25 cellular contexts compared by ENCODE assay signal in genomic region chr9:127492616-127493015, GRCh38. TPM values are rescaled to one million over a fixed set of nuclear protein-coding genes. Genes with fewer than 3 reads are reported as not detected.
DNase-seq lines count a peak whose midpoint lies in the region; ATAC-seq and TF ChIP-seq lines count a peak whose summit lies in the region.
"Had no signal": no experiment of that assay in that cellular context is flagged by ENCODE, and none has a peak within 500 bp of the region (broad histone marks: within the 10 kb centered on the region; RNA-seq: fewer than 3 reads in every experiment).

No MANE protein-coding gene starts in this region.

- H3K27ac ChIP-seq in left ventricle myocardium inferior (replicated peaks) (peak overlapping the region; percentile 94), heart right ventricle (peak overlapping the region in 1 of 10 donors; percentile 86)
- H3K27ac ChIP-seq: GM23248, SK-N-MC had no signal

- ATAC-seq in heart right ventricle, result no peak
- ATAC-seq: K562 had no signal

- 79 to 82% methylated on average over 14 of the region's 14 CpGs for WGBS in heart right ventricle, 2 donors

- no peaks in the 10 kb centered on the region for H3K27me3 Mint-ChIP-seq in nephron progenitor cell (ENCODE audit: low read depth, poor library complexity)
- H3K27me3 Mint-ChIP-seq in Caco-2 (ENCODE audit: insufficient read depth, unreplicated experiment), result no peaks in the 10 kb centered on the region
- H3K27me3 Mint-ChIP-seq: B cell had no signal

- DNase-seq in left ventricle myocardium inferior, result no peak
- no peak for DNase-seq in heart right ventricle
- DNase-seq in cerebellum (ENCODE audit: low spot score), result peak; percentile 49
- no peak for DNase-seq in nephron progenitor cell
- no peak for DNase-seq in medulla oblongata (ENCODE audit: extremely low spot score)
- no peak for DNase-seq in Caco-2
- no peak for DNase-seq in NCI-H1048 (lab: John Stamatoyannopoulos, UW)
- DNase-seq: EL, GM23248, H9, HFFc6, MM.1S, NCI-H1092, NCI-H1436 treated with DMSO at 0.1 percent for 48 hours, NCI-H2029 treated with DMSO at 0.1 percent for 48 hours, NCI-H2171 treated with DMSO at 0.1 percent for 48 hours, NCI-H446 treated with DMSO at 0.1 percent for 48 hours, NCI-H526 treated with DMSO at 0.1 percent for 48 hours, RPMI8226, SHP77 treated with DMSO at 0.1 percent for 48 hours, SW 1271 had no signal

- H3K27me3 ChIP-seq in left ventricle myocardium inferior (ENCODE audit: low read depth) (no peaks in the 10 kb centered on the region), heart right ventricle (no peaks in the 10 kb centered on the region), Caco-2 (replicated peaks; ENCODE audit: control insufficient read depth, insufficient read depth, low read length) (no peaks in the 10 kb centered on the region)

- POLR2A ChIA-PET in Caco-2 (lab: Charles Lee), result no interaction called here

- H3K4me3 ChIP-seq in left ventricle myocardium inferior, result no peak overlapping the region
- no peak overlapping the region for H3K4me3 ChIP-seq in heart right ventricle
- H3K4me3 ChIP-seq in Caco-2 (ENCODE audit: low read depth, low read length), result no peak overlapping the region
- H3K4me3 ChIP-seq: GM23248, K562, SK-N-MC had no signal

- peak overlapping the region; percentile 57 for H3K27ac Mint-ChIP-seq in nephron progenitor cell
- no peak overlapping the region for H3K27ac Mint-ChIP-seq in Caco-2 (ENCODE audit: unreplicated experiment)
- H3K27ac Mint-ChIP-seq: B cell, CD14-positive monocyte, H9 had no signal

- intact Hi-C loops in left ventricle myocardium inferior (cut with micrococcal nuclease) (no loop called here), heart right ventricle (cut with DNase I) (loop anchor here in 2 of 10 donors (2.0 to 10.0 kb wide), 2 partner anchors 28 to 202 kb away; no protein-coding TSS in a partner anchor), Caco-2 (cut with micrococcal nuclease; ENCODE audit: unreplicated experiment) (no loop called here)

- CTCF ChIA-PET in Caco-2 (lab: Charles Lee), result interaction anchor here (1.6 kb wide), 1 partner anchor 11 kb away, joined by 6 read pairs; no protein-coding TSS in a partner anchor

- no peak for TF ChIP-seq CTCF in left ventricle myocardium inferior (IDR thresholded peaks at IDR 0.05; ENCODE audit: borderline replicate concordance)
- TF ChIP-seq CTCF in heart right ventricle (IDR thresholded peaks at IDR 0.05), result no peak
- TF ChIP-seq CTCF in nephron progenitor cell (IDR thresholded peaks at IDR 0.05), result no peak
- TF ChIP-seq CTCF in Caco-2 (IDR thresholded peaks at IDR 0.05; ENCODE audit: insufficient read depth in 1 of 2, low read depth in 1 of 2, low read length in 1 of 2, severe bottlenecking in 1 of 2, unreplicated experiment in 1 of 2), result no peak

- H3K36me3 ChIP-seq in left ventricle myocardium inferior (peaks cover 90% of the 10 kb centered on the region), heart right ventricle (peaks cover 0 to 100% (median 29%) of the 10 kb centered on the region in 9 donors), Caco-2 (ENCODE audit: control insufficient read depth, insufficient read depth, low read length) (no peaks in the 10 kb centered on the region; the same call in none of the 2 replicates)

- H3K36me3 Mint-ChIP-seq in nephron progenitor cell (ENCODE audit: low read depth) (peaks cover 6% of the 10 kb centered on the region), Caco-2 (ENCODE audit: insufficient read depth, unreplicated experiment) (peaks cover 30% of the 10 kb centered on the region)

- H3K9me3 ChIP-seq in left ventricle myocardium inferior (replicated peaks) (no peaks in the 10 kb centered on the region), heart right ventricle (no peaks in the 10 kb centered on the region), Caco-2 (no peaks in the 10 kb centered on the region)

- H3K4me3 Mint-ChIP-seq in nephron progenitor cell (no peak overlapping the region), Caco-2 (ENCODE audit: unreplicated experiment) (no peak overlapping the region)
- H3K4me3 Mint-ChIP-seq: B cell, CD14-positive monocyte, HFFc6 had no signal

- no peaks in the 10 kb centered on the region for H3K9me3 Mint-ChIP-seq in nephron progenitor cell
- H3K9me3 Mint-ChIP-seq in Caco-2 (ENCODE audit: unreplicated experiment), result no peaks in the 10 kb centered on the region
- H3K9me3 Mint-ChIP-seq: CD14-positive monocyte, H9, HFFc6 had no signal

- BruUV-seq in Caco-2 (replicated peaks; lab: Mats Ljungman, UMichigan), result no TSS peak

- H3K4me1 Mint-ChIP-seq in nephron progenitor cell (peaks cover 31% of the 10 kb centered on the region), Caco-2 (ENCODE audit: low read depth, unreplicated experiment) (no peaks in the 10 kb centered on the region)
- H3K4me1 Mint-ChIP-seq: B cell, CD14-positive monocyte had no signal

- H3K4me1 ChIP-seq in left ventricle myocardium inferior (peaks cover 38% of the 10 kb centered on the region), heart right ventricle (peaks cover 0 to 38% (median 18%) of the 10 kb centered on the region in 9 donors), Caco-2 (no peaks in the 10 kb centered on the region)

RNA-seq across cellular contexts. Expression of gene LRSAM1, which starts 41.3 kb away (rescaled TPM):
- 35.4 TPM for total RNA-seq in left ventricle myocardium inferior
- total RNA-seq in heart right ventricle, result 10 to 100 TPM; 24.9 to 49.6 (median 29.5) TPM
- polyA plus RNA-seq in heart right ventricle, result 10 to 100 TPM; 21.2 to 59.9 TPM
- 22.0 TPM for total RNA-seq in cerebellum
- total RNA-seq in Caco-2 (2022), result 25.8 and 26.2 TPM in 2 replicates

RNA-seq across cellular contexts. Expression of gene RPL12, which starts 41.4 kb away (rescaled TPM):
- total RNA-seq in left ventricle myocardium inferior (605 TPM), heart right ventricle (100 to 1,000 TPM; 409 to 810 (median 499) TPM), cerebellum (349 TPM), Caco-2 (2022) (1,592 and 1,641 TPM in 2 replicates)
- 1,000 to 10,000 TPM; 1,671 to 1,920 TPM for polyA plus RNA-seq in heart right ventricle
